ENCODE assay signal across 8 cellular contexts in genomic region chr1:85578321-85579295, GRCh38. TPM values are rescaled to one million over a fixed set of nuclear protein-coding genes. Genes with fewer than 3 reads are reported as not detected.
A peak's percentile ranks its signal among the peaks of the same experiment; 100 is the strongest.
DNase-seq lines count a peak whose midpoint lies in the region; ATAC-seq, FAIRE-seq and TF ChIP-seq lines count a peak whose summit lies in the region.

No MANE protein-coding gene starts in this region.

- no peak for ATAC-seq in GM19328 (IDR thresholded peaks at IDR 0.05; ENCODE audit: unreplicated experiment)

- H3K4me3 Mint-ChIP-seq in activated T-helper 2 cell treated with anti-CD3 and anti-CD28 coated beads, Interferon-gamma antibody, Interleukin-2, Interleukin-4, amounts not matched to agents 10 μg/mL and 5 μg/mL and 100 μg/mL, durations not matched to agents 14 hours and 24 hours and 36 hours (ENCODE audit: low read depth): no peak overlapping the region

- H3K27ac ChIP-seq in temporal lobe (ENCODE audit: low read depth, low read length): peak overlapping the region; percentile 61

- in situ Hi-C loops in astrocyte of the spinal cord (cut with HindIII; ENCODE audit: low sequenced_read_pairs): no loop called here

- H3K36me3 ChIP-seq in kidney epithelial cell (ENCODE audit: control insufficient read depth, insufficient read depth, low read length): peaks cover 4% of the 10 kb centered on the region

- DNase-seq in HFF-Myc (ENCODE audit: extremely low read depth, low read depth) (peak; percentile 95), astrocyte of the spinal cord (ENCODE audit: low read depth, low spot score) (peak; percentile 97), kidney epithelial cell (ENCODE audit: low read depth) (no peak), GM19239 (ENCODE audit: insufficient read length, low spot score) (no peak), NK-92 (lab: John Stamatoyannopoulos, UW; ENCODE audit: unreplicated experiment) (no peak)
- no peak for DNase-seq in activated T-helper 2 cell treated with anti-CD3 and anti-CD28 coated beads, Interferon-gamma antibody, Interleukin-2, Interleukin-4, amounts not matched to agents 10 μg/mL and 5 μg/mL and 100 μg/mL, durations not matched to agents 14 hours and 24 hours and 36 hours (ENCODE audit: low spot score)

- FAIRE-seq in GM19239 (lab: Jason Lieb, UNC): no peak

- peaks cover 79% of the 10 kb centered on the region for H3K27me3 Mint-ChIP-seq in activated T-helper 2 cell treated with anti-CD3 and anti-CD28 coated beads, Interferon-gamma antibody, Interleukin-2, Interleukin-4, amounts not matched to agents 10 μg/mL and 5 μg/mL and 100 μg/mL, durations not matched to agents 14 hours and 24 hours and 36 hours (ENCODE audit: low read depth)

- H3K4me1 Mint-ChIP-seq in activated T-helper 2 cell treated with anti-CD3 and anti-CD28 coated beads, Interferon-gamma antibody, Interleukin-2, Interleukin-4, amounts not matched to agents 10 μg/mL and 5 μg/mL and 100 μg/mL, durations not matched to agents 14 hours and 24 hours and 36 hours (ENCODE audit: low read depth): peaks cover 25% of the 10 kb centered on the region

- no peaks in the 10 kb centered on the region for H3K36me3 Mint-ChIP-seq in activated T-helper 2 cell treated with anti-CD3 and anti-CD28 coated beads, Interferon-gamma antibody, Interleukin-2, Interleukin-4, amounts not matched to agents 10 μg/mL and 5 μg/mL and 100 μg/mL, durations not matched to agents 14 hours and 24 hours and 36 hours (ENCODE audit: low read depth)

- no peaks in the 10 kb centered on the region for H3K27me3 ChIP-seq in kidney epithelial cell (ENCODE audit: control insufficient read depth, insufficient read depth, low read length)

- no peak overlapping the region for H3K27ac Mint-ChIP-seq in activated T-helper 2 cell treated with anti-CD3 and anti-CD28 coated beads, Interferon-gamma antibody, Interleukin-2, Interleukin-4, amounts not matched to agents 10 μg/mL and 5 μg/mL and 100 μg/mL, durations not matched to agents 14 hours and 24 hours and 36 hours

- intact Hi-C loops in activated T-helper 2 cell treated with anti-CD3 and anti-CD28 coated beads, Interferon-gamma antibody, Interleukin-2, Interleukin-4, amounts not matched to agents 10 μg/mL and 5 μg/mL and 100 μg/mL, durations not matched to agents 14 hours and 24 hours and 36 hours (cut with micrococcal nuclease): loop anchor here (5.0 kb wide), 3 partner anchors 44 to 281 kb away; partner anchors contain the start of gene ZNHIT6

- H3K9me3 Mint-ChIP-seq in activated T-helper 2 cell treated with anti-CD3 and anti-CD28 coated beads, Interferon-gamma antibody, Interleukin-2, Interleukin-4, amounts not matched to agents 10 μg/mL and 5 μg/mL and 100 μg/mL, durations not matched to agents 14 hours and 24 hours and 36 hours: no peaks in the 10 kb centered on the region

- no peak for TF ChIP-seq CTCF in HFF-Myc (IDR thresholded peaks at IDR 0.05; ENCODE audit: low read depth, low read length, missing control alignments)
- TF ChIP-seq CTCF in astrocyte of the spinal cord (IDR thresholded peaks at IDR 0.05; ENCODE audit: low read depth, low read length): no peak
- TF ChIP-seq CTCF in kidney epithelial cell (IDR thresholded peaks at IDR 0.05; ENCODE audit: insufficient read depth, low read length, poor library complexity, severe bottlenecking): no peak

- peak overlapping the region; percentile 95 for H3K4me3 ChIP-seq in HFF-Myc (replicated peaks; ENCODE audit: low read depth, low read length)
- H3K4me3 ChIP-seq in astrocyte of the spinal cord (ENCODE audit: low read depth, low read length): peak overlapping the region; percentile 63
- peak overlapping the region; percentile 78 for H3K4me3 ChIP-seq in kidney epithelial cell (ENCODE audit: low read depth, low read length)

RNA-seq across cellular contexts. Expression of gene CCN1, which starts 2.0 kb away (rescaled TPM):
- total RNA-seq in kidney epithelial cell: 167 TPM in 2 replicates
- total RNA-seq in temporal lobe: 11.1 TPM
- 1.2 and 1.6 TPM in 2 replicates for total RNA-seq in activated T-helper 2 cell treated with anti-CD3 and anti-CD28 coated beads, Interferon-gamma antibody, Interleukin-2, Interleukin-4, amounts not matched to agents 10 μg/mL and 5 μg/mL and 100 μg/mL, durations not matched to agents 14 hours and 24 hours and 36 hours

Comparison
In these comparisons a context has a peak if more than half of its experiments do, and no peak if none do; other contexts are left out.
1. DNase-seq: peak in HFF-Myc (single experiment) and astrocyte of the spinal cord (single experiment); none in kidney epithelial cell (single experiment), GM19239 (single experiment), NK-92 (single experiment) and activated T-helper 2 cell treated with anti-CD3 and anti-CD28 coated beads, Interferon-gamma antibody, Interleukin-2, Interleukin-4, amounts not matched to agents 10 μg/mL and 5 μg/mL and 100 μg/mL, durations not matched to agents 14 hours and 24 hours and 36 hours (single experiment).
2. RNA of gene CCN1, which starts 2.0 kb away (total RNA-seq): 167 TPM in kidney epithelial cell; 11.1 TPM in temporal lobe (single experiment) and 1.2 to 1.6 TPM in activated T-helper 2 cell treated with anti-CD3 and anti-CD28 coated beads, Interferon-gamma antibody, Interleukin-2, Interleukin-4, amounts not matched to agents 10 μg/mL and 5 μg/mL and 100 μg/mL, durations not matched to agents 14 hours and 24 hours and 36 hours; every median in the first group is over 10 times any median in the second.
3. Peak in every context shown above with its lines, with median percentiles within 50 percentile points of each other: H3K4me3 ChIP-seq.